Comparison of ENCODE assay signal across 22 cellular contexts in genomic region chr6:63910863-63911665, GRCh38.
A peak's percentile ranks its signal among the peaks of the same experiment; 100 is the strongest.
DNase-seq lines count a peak whose midpoint lies in the region; ATAC-seq, FAIRE-seq and TF ChIP-seq lines count a peak whose summit lies in the region.
"Had no signal": no experiment of that assay in that cellular context is flagged by ENCODE, and none has a peak within 500 bp of the region (broad histone marks: within the 10 kb centered on the region; RNA-seq: fewer than 3 reads in every experiment).

No MANE protein-coding gene starts in this region.

- H3K79me1 ChIP-seq in trophoblast cell (ENCODE audit: low read length), result no peaks in the 10 kb centered on the region

- H3K23ac ChIP-seq in trophoblast cell (ENCODE audit: low read length), result no peak overlapping the region

- no peak overlapping the region for H3K4ac ChIP-seq in trophoblast cell (ENCODE audit: low read depth, low read length)

- no peak overlapping the region for H3K9ac ChIP-seq in trophoblast cell (ENCODE audit: low read length)

- TF ChIP-seq POLR2A in spleen (IDR thresholded peaks at IDR 0.05), result no peak

- no peak overlapping the region for H4K12ac ChIP-seq in trophoblast cell (ENCODE audit: low read depth, low read length)

- H3K4me2 ChIP-seq in trophoblast cell (ENCODE audit: low read length), result no peak overlapping the region

- no peak overlapping the region for H4K8ac ChIP-seq in trophoblast cell (ENCODE audit: low read depth, low read length)

- no peak overlapping the region for H2AK5ac ChIP-seq in trophoblast cell (ENCODE audit: low read length)

- no peak overlapping the region for H2AFZ ChIP-seq in trophoblast cell (ENCODE audit: insufficient read depth, low read length, poor library complexity)

- H3K27me3 ChIP-seq in spleen (replicated peaks in 1 of 7), result no peaks in the 10 kb centered on the region
- H3K27me3 ChIP-seq in trophoblast cell (ENCODE audit: insufficient read depth, low read length), result no peaks in the 10 kb centered on the region
- H3K27me3 ChIP-seq: Peyer's patch had no signal

- H3K4me1 ChIP-seq in HEK293 (ENCODE audit: control insufficient read depth, insufficient read depth, low read length) (no peaks in the 10 kb centered on the region), spleen (no peaks in the 10 kb centered on the region), trophoblast cell (ENCODE audit: control insufficient read depth in 1 of 2, insufficient read depth in 2 of 2, low read length in 2 of 2) (no peaks in the 10 kb centered on the region)
- H3K4me1 ChIP-seq: Peyer's patch had no signal

- H3K14ac ChIP-seq in trophoblast cell (ENCODE audit: low read length), result no peak overlapping the region

- DNase-seq in left lobe of liver (ENCODE audit: low spot score) (no peak), spleen (no peak), trophoblast cell (no peak)
- DNase-seq: Calu3; CD4-positive, alpha-beta memory T cell; DND-41; GOT3; KBM-7; MV-4-11; NCI-H1417; NCI-H2029 treated with DMSO at 0.1 percent for 48 hours; NCI-H524; Peyer's patch; SHP77 had no signal

- no peak overlapping the region for H4K91ac ChIP-seq in trophoblast cell (ENCODE audit: low read depth, low read length)

- no peak overlapping the region for H3K18ac ChIP-seq in trophoblast cell (ENCODE audit: low read length)

- H3K27ac ChIP-seq in HEK293 (ENCODE audit: extremely low read depth, low read depth, low read length) (no peak overlapping the region), spleen (no peak overlapping the region), trophoblast cell (ENCODE audit: low read depth, low read length) (no peak overlapping the region)
- H3K27ac ChIP-seq: Peyer's patch had no signal

- H2BK12ac ChIP-seq in trophoblast cell (ENCODE audit: low read length), result no peak overlapping the region

- intact Hi-C loops in spleen (cut with DNase I; ENCODE audit: low total_unique reads), result no loop called here

- H3K4me3 ChIP-seq in HEK293 (ENCODE audit: low read depth, low read length), result no peak overlapping the region
- H3K4me3 ChIP-seq in spleen, result no peak overlapping the region
- no peak overlapping the region for H3K4me3 ChIP-seq in trophoblast cell (ENCODE audit: low read depth, low read length)
- H3K4me3 ChIP-seq: GM12878, Peyer's patch had no signal

- TF ChIP-seq CTCF in HEK293 (tag by site-specific recombination; IDR thresholded peaks at IDR 0.05) (no peak), spleen (IDR thresholded peaks at IDR 0.05 in 8 of 11, conservative IDR thresholded peaks at IDR 0.05 in 3 of 11) (no peak)

- H3K79me2 ChIP-seq in trophoblast cell (ENCODE audit: control insufficient read depth, insufficient read depth, low read length, poor library complexity), result no peaks in the 10 kb centered on the region

- FAIRE-seq in A204.1 (lab: Jason Lieb, UNC) (peak; percentile 14), endometrium (lab: Jason Lieb, UNC) (peak; percentile 96), islet of Langerhans (lab: Jason Lieb, UNC) (peak; percentile 87)
- FAIRE-seq: G401.6, GM12878, GM18507 had no signal

- 44 to 71% (median 60%) methylated on average over 2 of the region's 2 CpGs for WGBS in spleen, 5 donors
- WGBS in trophoblast cell (ENCODE audit: extremely low coverage, insufficient coverage, insufficient read length), result no CpG with 5 or more reads among the region's 2 CpGs

- POLR2A ChIA-PET in HEK293 (lab: Yijun Ruan, JAX), result no interaction called here

- H2BK120ac ChIP-seq in trophoblast cell (ENCODE audit: insufficient read depth, low read length, poor library complexity), result no peak overlapping the region

- no peak for ATAC-seq in left lobe of liver
- ATAC-seq: GM12878, SK-N-SH treated with all-trans-retinoic acid at 6 μM for 48 hours had no signal

- H3K36me3 ChIP-seq in HEK293 (ENCODE audit: control insufficient read depth in 2 of 2, insufficient read depth in 1 of 2, low read length in 2 of 2), result no peaks in the 10 kb centered on the region
- H3K36me3 ChIP-seq in spleen, result no peaks in the 10 kb centered on the region
- no peaks in the 10 kb centered on the region for H3K36me3 ChIP-seq in trophoblast cell (ENCODE audit: control insufficient read depth in 1 of 2, insufficient read depth in 2 of 2, low read length in 2 of 2)
- H3K36me3 ChIP-seq: Peyer's patch had no signal

- H3K9me3 ChIP-seq in HEK293 (ENCODE audit: control insufficient read depth, insufficient read depth, low read depth, low read length) (no peaks in the 10 kb centered on the region), spleen (peaks cover 0 to 6% (median 0%) of the 10 kb centered on the region in 8 donors), trophoblast cell (ENCODE audit: insufficient read depth, low read depth, low read length) (no peaks in the 10 kb centered on the region)
- H3K9me3 ChIP-seq: Peyer's patch had no signal

- H2BK5ac ChIP-seq in trophoblast cell (ENCODE audit: low read depth, low read length, poor library complexity), result no peak overlapping the region

- CTCF ChIA-PET in HEK293 (lab: Yijun Ruan, JAX), result no interaction called here

TF ChIP-seq in HEK293, 187 proteins besides CTCF, POLR2A, EP300 and RAD21:
- TF ChIP-seq ZNF248 (tag by site-specific recombination; IDR thresholded peaks at IDR 0.05) (no peak), SETDB1 (IDR thresholded peaks at IDR 0.05; ENCODE audit: insufficient read length, low read length) (peak; percentile 77), KLF10 (tag by site-specific recombination; IDR thresholded peaks at IDR 0.05) (no peak), ZNF513 (tag by site-specific recombination; IDR thresholded peaks at IDR 0.05) (no peak), ATF2 (tag by site-specific recombination; IDR thresholded peaks at IDR 0.05; ENCODE audit: low read depth) (no peak)
